In genomic region chr20:53826597-53827291, GRCh38 we compare ENCODE assay signal across 8 cellular contexts.
DNase-seq lines count a peak whose midpoint lies in the region; ATAC-seq and TF ChIP-seq lines count a peak whose summit lies in the region.

No MANE protein-coding gene starts in this region.

- no peaks in the 10 kb centered on the region for H3K36me3 Mint-ChIP-seq in activated B cell treated with CpG ODN at 0.5 μM for 24 hours (ENCODE audit: low read depth)

- intact Hi-C loops in activated B cell treated with CpG ODN at 0.5 μM for 24 hours (cut with micrococcal nuclease), result loop anchor here (1.0 to 5.0 kb wide), 3 partner anchors 39 to 169 kb away; no protein-coding TSS in a partner anchor

- CTCF ChIA-PET in activated B cell treated with CpG ODN at 0.5 μM for 24 hours (lab: Charles Lee), result interaction anchor here (1.1 to 1.2 kb wide), 2 partner anchors 16 to 89 kb away, joined by 3 read pairs; no protein-coding TSS in a partner anchor

- H3K9me3 Mint-ChIP-seq in activated B cell treated with CpG ODN at 0.5 μM for 24 hours, result no peaks in the 10 kb centered on the region

- peak overlapping the region; percentile 96 for H3K27ac Mint-ChIP-seq in activated B cell treated with CpG ODN at 0.5 μM for 24 hours

- DNase-seq in activated CD8-positive, alpha-beta memory T cell treated with anti-CD3 and anti-CD28 coated beads, Interleukin-2, amount 50 U/mL, for 48 hours, result peak; percentile 49
- no peak for DNase-seq in activated CD8-positive, alpha-beta memory T cell treated with anti-CD3 and anti-CD28 coated beads, Interleukin-2, amount 50 U/mL, for 4 hours
- DNase-seq in activated B cell treated with CpG ODN at 0.5 μM for 24 hours (peak; percentile 21), renal cortical epithelial cell (ENCODE audit: low read depth) (peak; percentile 98), amniotic stem cell (lab: John Stamatoyannopoulos, UW) (no peak), KG1 (lab: John Stamatoyannopoulos, UW) (no peak), left lobe of liver (ENCODE audit: low spot score) (no peak)

- H3K4me3 Mint-ChIP-seq in activated B cell treated with CpG ODN at 0.5 μM for 24 hours, result peak overlapping the region; percentile 50

- peaks cover 51% of the 10 kb centered on the region for H3K4me1 Mint-ChIP-seq in activated B cell treated with CpG ODN at 0.5 μM for 24 hours

- no peaks in the 10 kb centered on the region for H3K27me3 Mint-ChIP-seq in activated B cell treated with CpG ODN at 0.5 μM for 24 hours

- no peak for TF ChIP-seq CTCF in activated B cell treated with CpG ODN at 0.5 μM for 24 hours (IDR thresholded peaks at IDR 0.05)

- ATAC-seq in HG03139 (IDR thresholded peaks at IDR 0.05; ENCODE audit: unreplicated experiment), result peak; percentile 61
- ATAC-seq in activated B cell treated with CpG ODN at 0.5 μM for 24 hours (ENCODE audit: low read depth), result peak; percentile 87
- no peak for ATAC-seq in left lobe of liver

- POLR2A ChIA-PET in activated B cell treated with CpG ODN at 0.5 μM for 24 hours (lab: Charles Lee), result interaction anchor here (0.6 to 1.6 kb wide), 12 partner anchors 10 to 240 kb away, joined by 3 to 8 read pairs (median 4); partner anchors contain the start of gene ZNF217

Comparison
In these comparisons a context has a peak if more than half of its experiments do, and no peak if none do; other contexts are left out.
1. DNase-seq: peak in activated CD8-positive, alpha-beta memory T cell treated with anti-CD3 and anti-CD28 coated beads, Interleukin-2, amount 50 U/mL, for 48 hours (single experiment), activated B cell treated with CpG ODN at 0.5 μM for 24 hours (single experiment) and renal cortical epithelial cell (single experiment); none in activated CD8-positive, alpha-beta memory T cell treated with anti-CD3 and anti-CD28 coated beads, Interleukin-2, amount 50 U/mL, for 4 hours (single experiment), amniotic stem cell (single experiment), KG1 (single experiment) and left lobe of liver (single experiment).